7 cellular contexts compared by ENCODE assay signal in genomic region chr7:75201606-75202079, GRCh38.
A peak's percentile ranks its signal among the peaks of the same experiment; 100 is the strongest.
DNase-seq lines count a peak whose midpoint lies in the region; ATAC-seq and TF ChIP-seq lines count a peak whose summit lies in the region.
"Not testable (repeated sequence)": the region's sequence is repeated elsewhere in the genome, so short reads cannot be mapped to it uniquely, and the experiment has no call there.

No MANE protein-coding gene starts in this region.

- not testable (repeated sequence) for H3K36me3 Mint-ChIP-seq in activated T-helper 17 cell treated with anti-CD3 and anti-CD28 coated beads, Interleukin-2, amount 50 U/mL, for 72 hours (ENCODE audit: low read depth); central memory CD8-positive, alpha-beta T cell (ENCODE audit: insufficient read depth)

- not testable (repeated sequence) for DNase-seq in central memory CD8-positive, alpha-beta T cell (ENCODE audit: low spot score in 2 of 2); heart left ventricle; left colon; lung (ENCODE audit: low spot score); sciatic nerve (ENCODE audit: low spot score); aorta

- not testable (repeated sequence) for H3K27me3 Mint-ChIP-seq in activated T-helper 17 cell treated with anti-CD3 and anti-CD28 coated beads, Interleukin-2, amount 50 U/mL, for 72 hours; central memory CD8-positive, alpha-beta T cell

- H3K4me3 Mint-ChIP-seq in activated T-helper 17 cell treated with anti-CD3 and anti-CD28 coated beads, Interleukin-2, amount 50 U/mL, for 72 hours; central memory CD8-positive, alpha-beta T cell: not testable (repeated sequence)

- ATAC-seq in activated T-helper 17 cell treated with anti-CD3 and anti-CD28 coated beads, Interleukin-2, amount 50 U/mL, for 72 hours (replicated peaks): peak; percentile 43
- peak; percentile 43 for ATAC-seq in central memory CD8-positive, alpha-beta T cell (replicated peaks; ENCODE audit: extremely low read depth, poor library complexity, severe bottlenecking)
- ATAC-seq in heart left ventricle (peak; percentile 59 to 93 (median 90)), left colon (peak; percentile 57), lung (ENCODE audit: insufficient read depth, low FRiP score) (peak; percentile 85), sciatic nerve (peak; percentile 95), aorta (ENCODE audit: low FRiP score) (peak; percentile 62)

- H3K27ac Mint-ChIP-seq in activated T-helper 17 cell treated with anti-CD3 and anti-CD28 coated beads, Interleukin-2, amount 50 U/mL, for 72 hours; central memory CD8-positive, alpha-beta T cell (ENCODE audit: low read depth): not testable (repeated sequence)

- H3K9me3 ChIP-seq in heart left ventricle; lung (ENCODE audit: control insufficient read depth in 2 of 2, insufficient read depth in 1 of 2, low read length in 1 of 2); aorta (ENCODE audit: control insufficient read depth, low read length): not testable (repeated sequence)

- not testable (repeated sequence) for TF ChIP-seq CTCF in heart left ventricle (IDR thresholded peaks at IDR 0.05); lung (IDR thresholded peaks at IDR 0.05; ENCODE audit: control extremely low read depth, extremely low read depth)

- H3K27me3 ChIP-seq in heart left ventricle; lung (ENCODE audit: control insufficient read depth, insufficient read depth); aorta (ENCODE audit: control insufficient read depth in 1 of 2, insufficient read depth in 2 of 2, low read length in 1 of 2): not testable (repeated sequence)

- H3K4me1 ChIP-seq in heart left ventricle; lung (ENCODE audit: control insufficient read depth in 2 of 2, insufficient read depth in 2 of 2, low read length in 2 of 2); aorta (ENCODE audit: control insufficient read depth in 1 of 2, insufficient read depth in 2 of 2, low read length in 2 of 2): not testable (repeated sequence)

- intact Hi-C loops in heart left ventricle (cut with DNase I); left colon (cut with DNase I, micrococcal nuclease); sciatic nerve (cut with DNase I); aorta (cut with DNase I): not testable (repeated sequence)

- H3K36me3 ChIP-seq in heart left ventricle; lung (ENCODE audit: control insufficient read depth in 2 of 2, insufficient read depth in 2 of 2, low read length in 2 of 2); aorta (ENCODE audit: control insufficient read depth in 1 of 2, insufficient read depth in 2 of 2, low read length in 1 of 2): not testable (repeated sequence)

- not testable (repeated sequence) for H3K9me3 Mint-ChIP-seq in activated T-helper 17 cell treated with anti-CD3 and anti-CD28 coated beads, Interleukin-2, amount 50 U/mL, for 72 hours; central memory CD8-positive, alpha-beta T cell

- H3K27ac ChIP-seq in heart left ventricle; lung (ENCODE audit: low read depth in 1 of 2, low read length in 1 of 2); aorta (ENCODE audit: low read depth in 1 of 2, low read length in 2 of 2): not testable (repeated sequence)

- not testable (repeated sequence) for TF ChIP-seq POLR2A in heart left ventricle (IDR thresholded peaks at IDR 0.05)

- not testable (repeated sequence) for H3K4me3 ChIP-seq in heart left ventricle; lung; aorta (ENCODE audit: low read length in 2 of 2)

- H3K4me1 Mint-ChIP-seq in activated T-helper 17 cell treated with anti-CD3 and anti-CD28 coated beads, Interleukin-2, amount 50 U/mL, for 72 hours; central memory CD8-positive, alpha-beta T cell: not testable (repeated sequence)

- no CpG with 5 or more reads among the region's 8 CpGs for WGBS in heart left ventricle, 4 donors
- WGBS in lung, 2 donors: no CpG with 5 or more reads among the region's 8 CpGs
- WGBS in aorta, 2 donors: no CpG with 5 or more reads among the region's 8 CpGs

Comparison
In these comparisons a context has a peak if more than half of its experiments do, and no peak if none do; other contexts are left out.
1. ATAC-seq: peak in every context shown above with its lines; median percentile 95 in sciatic nerve; 90 in heart left ventricle; 85 in lung; 62 in aorta; 57 in left colon; 43 in activated T-helper 17 cell treated with anti-CD3 and anti-CD28 coated beads, Interleukin-2, amount 50 U/mL, for 72 hours; 43 in central memory CD8-positive, alpha-beta T cell.